8 cellular contexts compared by ENCODE assay signal in genomic region chr7:1536768-1537630, GRCh38. TPM values are rescaled to one million over a fixed set of nuclear protein-coding genes. Genes with fewer than 3 reads are reported as not detected.
DNase-seq lines count a peak whose midpoint lies in the region; ATAC-seq and TF ChIP-seq lines count a peak whose summit lies in the region.

No MANE protein-coding gene starts in this region.

- no peak overlapping the region for H3K23ac ChIP-seq in trophoblast cell (ENCODE audit: low read length)

- peak overlapping the region; percentile 74 for H2BK5ac ChIP-seq in trophoblast cell (ENCODE audit: low read depth, low read length, poor library complexity)

- peak overlapping the region; percentile 96 for H2AK5ac ChIP-seq in trophoblast cell (ENCODE audit: low read length)

- H3K9me3 Mint-ChIP-seq in GM23338, result no peaks in the 10 kb centered on the region

- H3K27ac ChIP-seq in GM23338 (ENCODE audit: low read depth) (peak overlapping the region; percentile 90), adipose tissue (ENCODE audit: low read depth, low read length) (peak overlapping the region; percentile 92), trophoblast cell (ENCODE audit: low read depth, low read length) (peak overlapping the region; percentile 88)

- H3K4me3 Mint-ChIP-seq in GM23338, result no peak overlapping the region

- peak overlapping the region; percentile 83 for H3K4ac ChIP-seq in trophoblast cell (ENCODE audit: low read depth, low read length)

- no peaks in the 10 kb centered on the region for H3K36me3 ChIP-seq in GM23338 (ENCODE audit: insufficient read depth)
- peaks cover 32 to 33% of the 10 kb centered on the region in 2 experiments for H3K36me3 ChIP-seq in trophoblast cell (ENCODE audit: control insufficient read depth in 1 of 2, insufficient read depth in 2 of 2, low read length in 2 of 2)

- no peak overlapping the region for H3K9ac ChIP-seq in trophoblast cell (ENCODE audit: low read length)

- H3K4me3 ChIP-seq in GM23338 (peak overlapping the region; percentile 23; the same call in 1 of the 2 replicates), trophoblast cell (ENCODE audit: low read depth, low read length) (no peak overlapping the region)

- H3K27me3 ChIP-seq in GM23338 (ENCODE audit: insufficient read depth) (no peaks in the 10 kb centered on the region), trophoblast cell (ENCODE audit: insufficient read depth, low read length) (no peaks in the 10 kb centered on the region)

- H4K8ac ChIP-seq in trophoblast cell (ENCODE audit: low read depth, low read length), result peak overlapping the region; percentile 77

- H3K79me1 ChIP-seq in trophoblast cell (ENCODE audit: low read length), result peaks cover 37% of the 10 kb centered on the region

- 14 to 40% (median 32%) methylated on average over 54 to 57 of the region's 57 CpGs for WGBS in adipose tissue, 3 donors
- WGBS in trophoblast cell (ENCODE audit: extremely low coverage, insufficient coverage, insufficient read length), result no CpG with 5 or more reads among the region's 57 CpGs

- H3K27ac Mint-ChIP-seq in GM23338, result peak overlapping the region; percentile 81; the same call in 1 of the 2 replicates

- DNase-seq in GM23338 (ENCODE audit: low spot score) (peak; percentile 93), Right ventricle myocardium superior (peak; percentile 96), trophoblast cell (peak; percentile 99), germinal center (ENCODE audit: low spot score) (no peak)
- DNase-seq in stimulated activated naive CD4-positive, alpha-beta T cell treated with Interleukin-2 at 50 U/mL for 16 hours (lab: John Stamatoyannopoulos, UW), result no peak
- no peak for DNase-seq in stimulated activated naive CD8-positive, alpha-beta T cell treated with anti-CD3 and anti-CD28 coated beads, Interleukin-15, Interleukin-2, amounts not matched to agents 100 U/mL and 50 U/mL, for 24 hours

- H4K91ac ChIP-seq in trophoblast cell (ENCODE audit: low read depth, low read length), result peak overlapping the region; percentile 88

- 0 out of 2 replicates have a peak, but pooled peaks cover 6% of the 10 kb centered on the region for H3F3A ChIP-seq in GM23338 (replicated peaks; ENCODE audit: low read depth)

- H3K79me2 ChIP-seq in GM23338 (replicated peaks; ENCODE audit: insufficient read depth) (peaks cover 59% of the 10 kb centered on the region), trophoblast cell (ENCODE audit: control insufficient read depth, insufficient read depth, low read length, poor library complexity) (peaks cover 23% of the 10 kb centered on the region)

- peak overlapping the region; percentile 61 for H2BK12ac ChIP-seq in trophoblast cell (ENCODE audit: low read length)

- H3K18ac ChIP-seq in trophoblast cell (ENCODE audit: low read length), result peak overlapping the region; percentile 87

- no peak for TF ChIP-seq CTCF in GM23338 (conservative IDR thresholded peaks at IDR 0.05; ENCODE audit: low read depth in 2 of 2)

- H3K27me3 Mint-ChIP-seq in GM23338 (ENCODE audit: insufficient read depth, low read depth, poor library complexity), result peaks cover 17% of the 10 kb centered on the region

- H4K12ac ChIP-seq in trophoblast cell (ENCODE audit: low read depth, low read length), result peak overlapping the region; percentile 23

- H3K9me3 ChIP-seq in trophoblast cell (ENCODE audit: insufficient read depth, low read depth, low read length), result no peaks in the 10 kb centered on the region

- intact Hi-C loops in Right ventricle myocardium superior (cut with DNase I), result no loop called here

- peaks cover 34% of the 10 kb centered on the region for H3K4me1 Mint-ChIP-seq in GM23338

- H3K9me2 ChIP-seq in GM23338 (ENCODE audit: insufficient read depth), result no peaks in the 10 kb centered on the region

- peaks cover 3% of the 10 kb centered on the region; the same call in 1 of the 3 replicates for H3K36me3 Mint-ChIP-seq in GM23338 (ENCODE audit: low read depth)

- H2BK120ac ChIP-seq in trophoblast cell (ENCODE audit: insufficient read depth, low read length, poor library complexity), result peak overlapping the region; percentile 73

- H2AFZ ChIP-seq in GM23338 (no peak overlapping the region), trophoblast cell (ENCODE audit: insufficient read depth, low read length, poor library complexity) (peak overlapping the region; percentile 35)

- H3K4me1 ChIP-seq in GM23338 (ENCODE audit: insufficient read depth) (peaks cover 16% of the 10 kb centered on the region), trophoblast cell (ENCODE audit: control insufficient read depth in 1 of 2, insufficient read depth in 2 of 2, low read length in 2 of 2) (peaks cover 51 to 53% of the 10 kb centered on the region in 2 experiments)

- H4K20me1 ChIP-seq in GM23338 (replicated peaks; ENCODE audit: insufficient read depth), result peaks cover 3% of the 10 kb centered on the region; the same call in 1 of the 2 replicates

- peak overlapping the region; percentile 86 for H3K14ac ChIP-seq in trophoblast cell (ENCODE audit: low read length)

- peak overlapping the region; percentile 64 for H3K4me2 ChIP-seq in GM23338
- peak overlapping the region; percentile 53 for H3K4me2 ChIP-seq in trophoblast cell (ENCODE audit: low read length)

- ATAC-seq in GM23338 (peak; percentile 71), Right ventricle myocardium superior (ENCODE audit: poor library complexity) (peak; percentile 88), GM21360 (IDR thresholded peaks at IDR 0.05; ENCODE audit: unreplicated experiment) (no peak)
- ATAC-seq in stimulated activated naive CD8-positive, alpha-beta T cell treated with anti-CD3 and anti-CD28 coated beads, Interleukin-15, Interleukin-2, amounts not matched to agents 100 U/mL and 50 U/mL, for 24 hours, result no peak

TF ChIP-seq in GM23338, 12 proteins besides CTCF, POLR2A, EP300 and RAD21 (continues in another document):
- TF ChIP-seq, protein P1, sequence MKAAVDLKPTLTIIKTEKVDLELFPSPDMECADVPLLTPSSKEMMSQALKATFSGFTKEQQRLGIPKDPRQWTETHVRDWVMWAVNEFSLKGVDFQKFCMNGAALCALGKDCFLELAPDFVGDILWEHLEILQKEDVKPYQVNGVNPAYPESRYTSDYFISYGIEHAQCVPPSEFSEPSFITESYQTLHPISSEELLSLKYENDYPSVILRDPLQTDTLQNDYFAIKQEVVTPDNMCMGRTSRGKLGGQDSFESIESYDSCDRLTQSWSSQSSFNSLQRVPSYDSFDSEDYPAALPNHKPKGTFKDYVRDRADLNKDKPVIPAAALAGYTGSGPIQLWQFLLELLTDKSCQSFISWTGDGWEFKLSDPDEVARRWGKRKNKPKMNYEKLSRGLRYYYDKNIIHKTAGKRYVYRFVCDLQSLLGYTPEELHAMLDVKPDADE (IDR thresholded peaks at IDR 0.05), result no peak

RNA-seq across cellular contexts. Expression of gene MAFK, which starts 6.5 kb away (rescaled TPM):
- total RNA-seq in GM23338 (2014; rRNA removed; shearing (Covaris generic)), result 14.2 and 19.3 TPM in 2 replicates
- 4.4 and 5.1 TPM in 2 replicates for polyA plus RNA-seq in GM23338 (2016; fragmentation: Nextera tagmentation; extraction: Ambion mirVana)
- polyA plus RNA-seq in adipose tissue, result 10 to 100 TPM; 23.9 to 64.1 (median 45.5) TPM
- total RNA-seq in Right ventricle myocardium superior, result 59.4 TPM
- 55.4 and 60.1 TPM in 2 replicates for polyA plus RNA-seq in trophoblast cell (2013)

RNA-seq across cellular contexts. Expression of gene TMEM184A, which starts 19.0 kb away (rescaled TPM):
- 0.04 and 0.66 TPM in 2 replicates for total RNA-seq in GM23338 (2014; rRNA removed; shearing (Covaris generic))
- 0.03 and 0.18 TPM in 2 replicates for polyA plus RNA-seq in GM23338 (2016; fragmentation: Nextera tagmentation; extraction: Ambion mirVana)
- 10 to 100 TPM in 1 of 3 donors, under 1 TPM in 2; 0.34 to 16.8 (median 0.91) TPM for polyA plus RNA-seq in adipose tissue
- 0.30 TPM for total RNA-seq in Right ventricle myocardium superior
- 10.0 and 10.7 TPM in 2 replicates for polyA plus RNA-seq in trophoblast cell (2013)

RNA-seq across cellular contexts. Expression of gene INTS1, which starts 32.8 kb away (rescaled TPM):
- 81.1 and 111 TPM in 2 replicates for total RNA-seq in GM23338 (2014; rRNA removed; shearing (Covaris generic))
- polyA plus RNA-seq in GM23338 (2016; fragmentation: Nextera tagmentation; extraction: Ambion mirVana) (31.4 and 35.1 TPM in 2 replicates), adipose tissue (10 to 100 TPM; 44.8 to 54.7 (median 49.1) TPM)
- 29.2 TPM for total RNA-seq in Right ventricle myocardium superior
- 35.4 and 39.0 TPM in 2 replicates for polyA plus RNA-seq in trophoblast cell (2013)

RNA-seq across cellular contexts. Expression of gene PSMG3, which starts 32.8 kb away (rescaled TPM):
- 28.3 and 32.0 TPM in 2 replicates for total RNA-seq in GM23338 (2014; rRNA removed; shearing (Covaris generic))
- 84.8 and 93.6 TPM in 2 replicates for polyA plus RNA-seq in GM23338 (2016; fragmentation: Nextera tagmentation; extraction: Ambion mirVana)
- 10 to 100 TPM; 21.3 to 41.8 (median 34.7) TPM for polyA plus RNA-seq in adipose tissue
- 12.1 TPM for total RNA-seq in Right ventricle myocardium superior
- polyA plus RNA-seq in trophoblast cell (2013), result 11.7 and 12.0 TPM in 2 replicates

Comparison
In these comparisons a context has a peak if more than half of its experiments do, and no peak if none do; other contexts are left out.
1. ATAC-seq: peak in GM23338 (single experiment) and Right ventricle myocardium superior (single experiment); none in stimulated activated naive CD8-positive, alpha-beta T cell treated with anti-CD3 and anti-CD28 coated beads, Interleukin-15, Interleukin-2, amounts not matched to agents 100 U/mL and 50 U/mL, for 24 hours (single experiment) and GM21360 (single experiment).
2. DNase-seq: peak in GM23338 (single experiment), Right ventricle myocardium superior (single experiment) and trophoblast cell (2 of 2); none in stimulated activated naive CD4-positive, alpha-beta T cell treated with Interleukin-2 at 50 U/mL for 16 hours (single experiment), stimulated activated naive CD8-positive, alpha-beta T cell treated with anti-CD3 and anti-CD28 coated beads, Interleukin-15, Interleukin-2, amounts not matched to agents 100 U/mL and 50 U/mL, for 24 hours (single experiment) and germinal center (single experiment).
3. Peak in every context shown above with its lines, with median percentiles within 50 percentile points of each other: H3K27ac ChIP-seq.